ENCODE assay signal across 1 cellular context in the genomic region with DNA sequence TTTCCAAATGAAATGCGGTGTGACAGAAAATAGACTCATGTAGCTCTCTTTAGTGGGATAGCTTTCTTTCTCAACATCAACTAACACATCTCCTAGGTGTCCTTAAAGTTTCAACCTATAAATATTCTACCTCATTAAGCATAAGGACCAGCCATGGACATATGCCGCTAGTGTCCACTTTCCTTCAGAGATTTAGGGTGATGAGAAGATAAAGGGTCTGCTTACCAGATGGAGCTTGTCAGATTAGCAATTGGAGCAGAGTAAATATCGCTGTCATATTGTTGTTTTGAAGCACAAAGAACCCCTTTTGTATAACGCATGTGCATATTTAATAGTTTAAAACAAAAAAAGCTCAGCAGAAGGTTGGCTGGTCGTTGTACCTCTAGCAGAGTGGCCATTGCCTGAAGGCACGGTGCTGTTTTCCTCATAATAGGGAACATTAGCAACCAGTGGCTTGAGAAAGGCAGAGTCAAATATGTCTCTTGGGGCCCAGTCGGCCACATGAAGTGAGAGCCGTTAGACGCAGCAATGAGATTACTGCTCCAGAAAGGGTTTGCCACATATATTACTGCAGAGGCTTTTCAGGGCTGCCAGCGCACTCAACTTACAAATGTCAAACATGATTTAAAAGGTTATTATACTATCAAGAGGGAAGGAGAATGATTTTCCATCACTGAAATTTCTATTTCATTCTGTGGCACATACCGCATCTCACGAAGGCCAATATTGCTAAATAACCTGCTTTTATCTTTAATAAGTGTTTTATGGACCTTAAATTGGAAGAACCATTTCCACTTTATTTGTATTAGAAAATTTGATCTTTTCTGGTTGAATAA.
TF ChIP-seq lines count a peak whose summit lies in the region.

No MANE protein-coding gene starts in this region.

TF ChIP-seq in GM23338, 12 proteins besides CTCF, POLR2A, EP300 and RAD21 (continued from another document):
- TF ChIP-seq STAT1 (IDR thresholded peaks at IDR 0.05; ENCODE audit: unreplicated experiment) (no peak), EZH2 (IDR thresholded peaks at IDR 0.05; ENCODE audit: low read depth, unreplicated experiment) (no peak)
- TF ChIP-seq, protein P1, sequence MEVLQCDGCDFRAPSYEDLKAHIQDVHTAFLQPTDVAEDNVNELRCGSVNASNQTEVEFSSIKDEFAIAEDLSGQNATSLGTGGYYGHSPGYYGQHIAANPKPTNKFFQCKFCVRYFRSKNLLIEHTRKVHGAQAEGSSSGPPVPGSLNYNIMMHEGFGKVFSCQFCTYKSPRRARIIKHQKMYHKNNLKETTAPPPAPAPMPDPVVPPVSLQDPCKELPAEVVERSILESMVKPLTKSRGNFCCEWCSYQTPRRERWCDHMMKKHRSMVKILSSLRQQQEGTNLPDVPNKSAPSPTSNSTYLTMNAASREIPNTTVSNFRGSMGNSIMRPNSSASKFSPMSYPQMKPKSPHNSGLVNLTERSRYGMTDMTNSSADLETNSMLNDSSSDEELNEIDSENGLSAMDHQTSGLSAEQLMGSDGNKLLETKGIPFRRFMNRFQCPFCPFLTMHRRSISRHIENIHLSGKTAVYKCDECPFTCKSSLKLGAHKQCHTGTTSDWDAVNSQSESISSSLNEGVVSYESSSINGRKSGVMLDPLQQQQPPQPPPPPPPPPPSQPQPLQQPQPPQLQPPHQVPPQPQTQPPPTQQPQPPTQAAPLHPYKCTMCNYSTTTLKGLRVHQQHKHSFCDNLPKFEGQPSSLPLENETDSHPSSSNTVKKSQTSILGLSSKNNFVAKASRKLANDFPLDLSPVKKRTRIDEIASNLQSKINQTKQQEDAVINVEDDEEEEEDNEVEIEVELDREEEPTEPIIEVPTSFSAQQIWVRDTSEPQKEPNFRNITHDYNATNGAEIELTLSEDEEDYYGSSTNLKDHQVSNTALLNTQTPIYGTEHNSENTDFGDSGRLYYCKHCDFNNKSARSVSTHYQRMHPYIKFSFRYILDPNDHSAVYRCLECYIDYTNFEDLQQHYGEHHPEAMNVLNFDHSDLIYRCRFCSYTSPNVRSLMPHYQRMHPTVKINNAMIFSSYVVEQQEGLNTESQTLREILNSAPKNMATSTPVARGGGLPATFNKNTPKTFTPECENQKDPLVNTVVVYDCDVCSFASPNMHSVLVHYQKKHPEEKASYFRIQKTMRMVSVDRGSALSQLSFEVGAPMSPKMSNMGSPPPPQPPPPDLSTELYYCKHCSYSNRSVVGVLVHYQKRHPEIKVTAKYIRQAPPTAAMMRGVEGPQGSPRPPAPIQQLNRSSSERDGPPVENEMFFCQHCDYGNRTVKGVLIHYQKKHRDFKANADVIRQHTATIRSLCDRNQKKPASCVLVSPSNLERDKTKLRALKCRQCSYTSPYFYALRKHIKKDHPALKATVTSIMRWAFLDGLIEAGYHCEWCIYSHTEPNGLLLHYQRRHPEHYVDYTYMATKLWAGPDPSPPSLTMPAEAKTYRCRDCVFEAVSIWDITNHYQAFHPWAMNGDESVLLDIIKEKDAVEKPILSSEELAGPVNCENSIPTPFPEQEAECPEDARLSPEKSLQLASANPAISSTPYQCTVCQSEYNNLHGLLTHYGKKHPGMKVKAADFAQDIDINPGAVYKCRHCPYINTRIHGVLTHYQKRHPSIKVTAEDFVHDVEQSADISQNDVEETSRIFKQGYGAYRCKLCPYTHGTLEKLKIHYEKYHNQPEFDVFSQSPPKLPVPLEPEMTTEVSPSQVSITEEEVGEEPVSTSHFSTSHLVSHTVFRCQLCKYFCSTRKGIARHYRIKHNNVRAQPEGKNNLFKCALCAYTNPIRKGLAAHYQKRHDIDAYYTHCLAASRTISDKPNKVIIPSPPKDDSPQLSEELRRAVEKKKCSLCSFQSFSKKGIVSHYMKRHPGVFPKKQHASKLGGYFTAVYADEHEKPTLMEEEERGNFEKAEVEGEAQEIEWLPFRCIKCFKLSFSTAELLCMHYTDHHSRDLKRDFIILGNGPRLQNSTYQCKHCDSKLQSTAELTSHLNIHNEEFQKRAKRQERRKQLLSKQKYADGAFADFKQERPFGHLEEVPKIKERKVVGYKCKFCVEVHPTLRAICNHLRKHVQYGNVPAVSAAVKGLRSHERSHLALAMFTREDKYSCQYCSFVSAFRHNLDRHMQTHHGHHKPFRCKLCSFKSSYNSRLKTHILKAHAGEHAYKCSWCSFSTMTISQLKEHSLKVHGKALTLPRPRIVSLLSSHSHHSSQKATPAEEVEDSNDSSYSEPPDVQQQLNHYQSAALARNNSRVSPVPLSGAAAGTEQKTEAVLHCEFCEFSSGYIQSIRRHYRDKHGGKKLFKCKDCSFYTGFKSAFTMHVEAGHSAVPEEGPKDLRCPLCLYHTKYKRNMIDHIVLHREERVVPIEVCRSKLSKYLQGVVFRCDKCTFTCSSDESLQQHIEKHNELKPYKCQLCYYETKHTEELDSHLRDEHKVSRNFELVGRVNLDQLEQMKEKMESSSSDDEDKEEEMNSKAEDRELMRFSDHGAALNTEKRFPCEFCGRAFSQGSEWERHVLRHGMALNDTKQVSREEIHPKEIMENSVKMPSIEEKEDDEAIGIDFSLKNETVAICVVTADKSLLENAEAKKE (CRISPR knock-in tag; IDR thresholded peaks at IDR 0.05) = no peak
